8 cellular contexts compared by ENCODE assay signal in the genomic region with DNA sequence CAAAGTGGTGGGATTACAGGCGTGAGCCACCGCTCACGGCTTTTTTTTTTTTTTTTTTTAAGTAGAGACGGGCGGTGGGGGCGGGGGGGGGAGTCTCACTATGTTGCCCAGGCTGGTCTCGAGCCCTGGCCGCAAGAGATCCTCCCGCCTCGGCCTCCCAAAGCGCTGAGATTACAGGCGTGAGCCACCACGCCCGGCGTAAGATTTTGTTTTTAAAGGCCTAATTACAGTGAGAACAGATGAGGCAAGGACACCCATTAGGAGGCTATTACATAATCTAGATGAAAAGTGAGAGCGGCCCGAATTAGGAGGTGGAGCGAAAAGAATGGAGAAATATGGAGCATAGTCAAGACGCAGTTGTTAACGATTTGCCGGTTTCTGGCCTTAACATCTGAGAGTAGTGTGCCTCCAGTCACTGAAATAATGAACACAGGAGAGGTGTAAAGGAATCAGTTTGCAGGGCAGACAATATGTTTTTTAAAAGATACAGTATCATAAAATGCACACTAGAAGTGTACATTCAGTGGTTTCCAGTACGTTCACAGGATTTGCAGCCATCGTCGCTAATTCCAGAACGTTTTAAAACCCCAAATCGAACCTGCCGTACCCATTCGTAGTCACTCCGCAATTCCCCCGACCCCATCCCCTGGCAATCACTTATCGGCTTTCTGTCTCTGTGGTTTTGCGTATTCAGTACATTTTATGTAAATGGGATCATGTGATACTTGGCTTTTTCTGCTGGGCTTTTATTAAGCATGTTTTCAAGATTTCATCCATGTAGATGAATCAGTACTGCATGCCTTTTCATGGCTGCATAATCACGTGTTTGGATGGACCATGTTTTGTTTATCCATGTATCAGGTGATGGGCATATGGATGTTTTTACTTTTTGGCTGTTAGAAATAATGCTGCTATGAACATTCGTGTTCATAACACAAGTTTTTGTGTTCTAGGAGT. TPM values are rescaled to one million over a fixed set of nuclear protein-coding genes. Genes with fewer than 3 reads are reported as not detected.
DNase-seq lines count a peak whose midpoint lies in the region; ATAC-seq and TF ChIP-seq lines count a peak whose summit lies in the region.

No MANE protein-coding gene starts in this region.

- peaks cover 56% of the 10 kb centered on the region for H3K79me2 ChIP-seq in PC-9 (ENCODE audit: low read depth)

- TF ChIP-seq POLR2A in esophagus muscularis mucosa (IDR thresholded peaks at IDR 0.05; ENCODE audit: low read depth) = no peak

- 0 out of 2 replicates have a peak, but pooled peaks cover 2% of the 10 kb centered on the region for H3K9me3 ChIP-seq in PC-9 (ENCODE audit: insufficient read depth, low read depth)
- H3K9me3 ChIP-seq in esophagus muscularis mucosa = no peaks in the 10 kb centered on the region
- no peaks in the 10 kb centered on the region for H3K9me3 ChIP-seq in psoas muscle

- BruUV-seq in PC-9 (replicated peaks; lab: Mats Ljungman, UMichigan) = no TSS peak

- no peaks in the 10 kb centered on the region for H3K9me2 ChIP-seq in PC-9 (ENCODE audit: insufficient read depth)

- WGBS in esophagus muscularis mucosa = 85% methylated on average over 32 of the region's 34 CpGs
- WGBS in psoas muscle, 3 donors = 78 to 83% (median 82%) methylated on average over 31 to 34 of the region's 34 CpGs

- no peak for TF ChIP-seq CTCF in GM12865 (IDR thresholded peaks at IDR 0.05; ENCODE audit: insufficient read depth, low read depth, low read length, missing control alignments)
- no peak for TF ChIP-seq CTCF in PC-9 (conservative IDR thresholded peaks at IDR 0.05)
- TF ChIP-seq CTCF in esophagus muscularis mucosa (IDR thresholded peaks at IDR 0.05) = no peak
- TF ChIP-seq CTCF in psoas muscle (IDR thresholded peaks at IDR 0.05) = no peak

- ATAC-seq in psoas muscle = no peak
- ATAC-seq in HG03571 (IDR thresholded peaks at IDR 0.05; ENCODE audit: unreplicated experiment) = no peak
- ATAC-seq in HG03135 (IDR thresholded peaks at IDR 0.05; ENCODE audit: unreplicated experiment) = no peak

- H3K4me1 ChIP-seq in PC-9 (replicated peaks; ENCODE audit: insufficient read depth) (peaks cover 13% of the 10 kb centered on the region), esophagus muscularis mucosa (peaks cover 18 to 31% (median 26%) of the 10 kb centered on the region in 4 donors), psoas muscle (peaks cover 12% of the 10 kb centered on the region)

- H3K27ac ChIP-seq in PC-9 = no peak overlapping the region
- no peak overlapping the region for H3K27ac ChIP-seq in esophagus muscularis mucosa (replicated peaks in 1 of 4)
- H3K27ac ChIP-seq in psoas muscle = no peak overlapping the region

- H4K20me1 ChIP-seq in PC-9 (ENCODE audit: insufficient read depth) = no peaks in the 10 kb centered on the region

- intact Hi-C loops in PC-9 (cut with micrococcal nuclease; ENCODE audit: unreplicated experiment) = no loop called here
- intact Hi-C loops in esophagus muscularis mucosa (cut with DNase I) = no loop called here
- intact Hi-C loops in psoas muscle (cut with DNase I) = loop anchor here in 1 of 2 donors (5.0 kb wide), 1 partner anchor 85 kb away; no protein-coding TSS in a partner anchor

- H3K4me2 ChIP-seq in PC-9 = peak overlapping the region; percentile 80

- CTCF ChIA-PET in PC-9 (lab: Charles Lee) = interaction anchor here (0.8 to 1.2 kb wide), 2 partner anchors 29 to 564 kb away, joined by 3 to 4 read pairs; no protein-coding TSS in a partner anchor

- H3K36me3 ChIP-seq in PC-9 (ENCODE audit: low read depth) (0 out of 2 replicates have a peak, but pooled peaks cover 3% of the 10 kb centered on the region), esophagus muscularis mucosa (peaks cover 0 to 7% (median 2%) of the 10 kb centered on the region in 4 donors), psoas muscle (ENCODE audit: insufficient read depth in 1 of 2, low read depth in 1 of 2) (no peaks in the 10 kb centered on the region)

- H3K27me3 ChIP-seq in PC-9 (ENCODE audit: insufficient read depth, low read depth) (no peaks in the 10 kb centered on the region), esophagus muscularis mucosa (no peaks in the 10 kb centered on the region), psoas muscle (ENCODE audit: insufficient read depth in 3 of 3, low read length in 2 of 3) (no peaks in the 10 kb centered on the region)

- TF ChIP-seq EP300 in esophagus muscularis mucosa (IDR thresholded peaks at IDR 0.05) = no peak

- DNase-seq in GM12865 (ENCODE audit: low read depth) (no peak), PC-9 (no peak), esophagus muscularis mucosa (ENCODE audit: extremely low spot score) (no peak), psoas muscle (no peak), GM03348 (ENCODE audit: low spot score) (no peak), NCI-H345 (lab: John Stamatoyannopoulos, UW) (no peak)

- peaks cover 4% of the 10 kb centered on the region for H3F3A ChIP-seq in PC-9 (ENCODE audit: insufficient read depth, low read depth)

- peak overlapping the region; percentile 99 for H2AFZ ChIP-seq in PC-9

- POLR2A ChIA-PET in PC-9 (lab: Charles Lee; ENCODE audit: unreplicated experiment) = interaction anchor here (0.6 kb wide), 1 partner anchor 144 kb away, joined by 3 read pairs; no protein-coding TSS in a partner anchor

- H3K4me3 ChIP-seq in GM12865 (ENCODE audit: low read depth, low read length) (peak overlapping the region; percentile 75), PC-9 (peak overlapping the region; percentile 95), esophagus muscularis mucosa (peak overlapping the region; percentile 74 to 98 (median 88)), psoas muscle (peak overlapping the region; percentile 98)

RNA-seq across cellular contexts. Expression of gene SLX4, which starts 1.4 kb away (rescaled TPM):
- 11.5 and 13.8 TPM in 2 replicates for total RNA-seq in PC-9 (2021)
- total RNA-seq in esophagus muscularis mucosa = 1 to 10 TPM; 3.0 to 5.8 (median 3.9) TPM
- total RNA-seq in psoas muscle = 1 to 10 TPM; 1.9 to 3.1 (median 2.5) TPM
- polyA plus RNA-seq in psoas muscle = 1 to 10 TPM in 2 of 3 donors, under 1 TPM in 1; 0.87 to 4.1 (median 3.1) TPM

RNA-seq across cellular contexts. Expression of gene NLRC3, which starts 35.6 kb away (rescaled TPM):
- total RNA-seq in PC-9 (2021) = not detected in 2 replicates
- total RNA-seq in esophagus muscularis mucosa = 1 to 10 TPM in 1 of 4 donors, under 1 TPM in 3; 0.57 to 2.5 (median 0.95) TPM
- total RNA-seq in psoas muscle = 1 to 10 TPM in 1 of 4 donors, under 1 TPM in 3; 0.47 to 1.4 (median 0.77) TPM
- 1 to 10 TPM in 1 of 3 donors, under 1 TPM in 2; 0.25 to 1.3 (median 0.32) TPM for polyA plus RNA-seq in psoas muscle

RNA-seq across cellular contexts. Expression of gene DNASE1, which starts 41.7 kb away (rescaled TPM):
- total RNA-seq in PC-9 (2021) (46.8 and 63.3 TPM in 2 replicates), esophagus muscularis mucosa (10 to 100 TPM in 3 of 4 donors, 1 to 10 TPM in 1; 2.8 to 16.3 (median 12.9) TPM), psoas muscle (1 to 10 TPM; 1.6 to 7.3 (median 2.6) TPM)
- polyA plus RNA-seq in psoas muscle = 1 to 10 TPM in 2 of 3 donors, under 1 TPM in 1; 0.46 to 5.4 (median 5.2) TPM
